ENCODE assay signal across 9 cellular contexts in genomic region chr1:23964790-23965740, GRCh38. TPM values are rescaled to one million over a fixed set of nuclear protein-coding genes. Genes with fewer than 3 reads are reported as not detected.
DNase-seq lines count a peak whose midpoint lies in the region; ATAC-seq and TF ChIP-seq lines count a peak whose summit lies in the region.
"Had no signal": no experiment of that assay in that cellular context is flagged by ENCODE, and none has a peak within 500 bp of the region (broad histone marks: within the 10 kb centered on the region; RNA-seq: fewer than 3 reads in every experiment).

No MANE protein-coding gene starts in this region.

- intact Hi-C loops in sigmoid colon (cut with DNase I): no loop called here

- TF ChIP-seq CTCF in HL-60 (IDR thresholded peaks at IDR 0.05; ENCODE audit: insufficient read depth, low read length) (no peak), sigmoid colon (IDR thresholded peaks at IDR 0.05) (no peak), GM20000 (IDR thresholded peaks at IDR 0.05; ENCODE audit: extremely low read depth, missing control alignments) (no peak)

- H3K36me3 ChIP-seq in sigmoid colon: peaks cover 0 to 65% (median 5%) of the 10 kb centered on the region in 4 donors

- peak; percentile 25 for ATAC-seq in SK-N-SH treated with all-trans-retinoic acid at 6 μM for 48 hours
- no peak for ATAC-seq in HG02840 (IDR thresholded peaks at IDR 0.05; ENCODE audit: low FRiP score, unreplicated experiment)
- no peak for ATAC-seq in GM21528 (IDR thresholded peaks at IDR 0.05; ENCODE audit: low FRiP score, unreplicated experiment)

- no peak overlapping the region for H3K4me3 ChIP-seq in HL-60 (replicated peaks; ENCODE audit: insufficient read depth, low read length)
- no peak overlapping the region for H3K4me3 ChIP-seq in sigmoid colon

- no peak for TF ChIP-seq POLR2A in sigmoid colon (IDR thresholded peaks at IDR 0.05)

- 59 to 67% methylated on average over 5 of the region's 5 CpGs for WGBS in sigmoid colon, 2 donors

- H3K27me3 ChIP-seq in HL-60 (ENCODE audit: insufficient read depth, poor library complexity, severe bottlenecking) (no peaks in the 10 kb centered on the region), sigmoid colon (no peaks in the 10 kb centered on the region)

- DNase-seq in HL-60 (ENCODE audit: low read depth in 1 of 2, low spot score in 1 of 2) (peak in 1 of 2 experiments; percentile 39), epithelial cell of prostate (ENCODE audit: low read depth, low spot score) (no peak), sigmoid colon (no peak), GM20000 (ENCODE audit: low spot score) (no peak)

- H3K4me1 ChIP-seq in sigmoid colon: peaks cover 0 to 37% (median 33%) of the 10 kb centered on the region in 4 donors

- H3K27ac ChIP-seq in HL-60 (replicated peaks): peak overlapping the region; percentile 35
- peak overlapping the region; percentile 35 for H3K27ac ChIP-seq in epithelial cell of prostate
- H3K27ac ChIP-seq in sigmoid colon: peak overlapping the region; percentile 48 to 87 (median 64)

- H3K9me3 ChIP-seq in sigmoid colon: no peaks in the 10 kb centered on the region

- TF ChIP-seq EP300 in sigmoid colon (IDR thresholded peaks at IDR 0.05): no peak

TF ChIP-seq in SK-N-SH treated with all-trans-retinoic acid at 6 μM for 48 hours, 23 proteins besides CTCF, POLR2A, EP300 and RAD21:
- TF ChIP-seq ESRRG (CRISPR knock-in tag; IDR thresholded peaks at IDR 0.05) (no peak), ZC3H10 (CRISPR knock-in tag; IDR thresholded peaks at IDR 0.05) (0 out of 2 replicates have a peak, but pooled peaks have one; percentile 6), ARNTL (CRISPR knock-in tag; IDR thresholded peaks at IDR 0.05; ENCODE audit: borderline replicate concordance, low read depth) (no peak)

RNA-seq across cellular contexts. Expression of gene PNRC2, which starts 5.4 kb away (rescaled TPM):
- total RNA-seq in sigmoid colon: 100 to 1,000 TPM; 111 to 198 (median 154) TPM
- polyA plus RNA-seq in sigmoid colon: 100 to 1,000 TPM; 104 to 223 (median 162) TPM

RNA-seq across cellular contexts. Expression of gene SRSF10, which starts 15.1 kb away (rescaled TPM):
- 100 to 1,000 TPM in 1 of 4 donors, 10 to 100 TPM in 3; 80.6 to 105 (median 93.9) TPM for total RNA-seq in sigmoid colon
- polyA plus RNA-seq in sigmoid colon: 10 to 100 TPM; 42.6 to 61.5 (median 55.9) TPM

RNA-seq across cellular contexts. Expression of gene CNR2, which starts 51.9 kb away (rescaled TPM):
- total RNA-seq in sigmoid colon: not detected
- polyA plus RNA-seq in sigmoid colon: 1 to 10 TPM in 1 of 3 donors, under 1 TPM in 1, not detected in 1; 0.23 to 4.2 TPM
- total RNA-seq: bronchial epithelial cell, mesenteric fat pad had no signal
